Comparison of ENCODE assay signal across 8 cellular contexts in the genomic region with DNA sequence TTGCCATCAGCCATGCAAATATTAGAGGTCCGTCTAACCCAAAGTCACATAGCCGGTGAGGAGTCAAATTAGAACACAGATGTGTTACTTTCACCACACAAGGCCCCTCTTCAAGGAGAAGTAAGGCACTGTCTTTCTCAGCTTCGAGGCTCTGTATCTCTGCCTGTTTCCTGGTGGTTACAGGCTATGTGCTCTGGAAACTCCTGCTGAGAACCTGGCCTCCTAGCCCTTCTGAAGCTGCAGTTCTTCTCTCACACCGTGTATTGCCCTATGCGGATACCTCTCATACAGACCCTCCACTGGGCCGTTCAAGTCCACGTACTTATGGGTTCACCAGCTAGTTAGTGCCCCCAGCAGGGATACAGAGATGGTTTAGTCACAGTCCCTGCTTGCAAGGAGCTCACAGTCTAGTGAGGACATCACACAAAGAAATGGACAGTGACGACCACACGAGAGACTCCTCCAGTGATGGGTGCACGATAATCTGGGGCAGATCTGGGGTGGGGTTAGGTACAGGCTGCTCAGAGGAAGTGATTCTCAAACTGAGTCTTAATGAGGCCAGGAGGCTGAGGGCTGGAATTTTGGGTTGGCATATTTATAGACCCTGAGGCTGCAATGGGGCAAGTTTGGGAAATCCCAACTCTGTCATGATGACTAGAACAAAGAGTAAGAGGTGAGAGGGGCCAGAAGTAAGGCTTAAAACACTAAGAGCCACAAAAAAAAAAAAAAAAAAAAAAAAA. TPM values are rescaled to one million over a fixed set of nuclear protein-coding genes. Genes with fewer than 3 reads are reported as not detected.
DNase-seq lines count a peak whose midpoint lies in the region; ATAC-seq and TF ChIP-seq lines count a peak whose summit lies in the region.

No MANE protein-coding gene starts in this region.

- no peaks in the 10 kb centered on the region for H3K27me3 Mint-ChIP-seq in effector memory CD8-positive, alpha-beta T cell
- no peaks in the 10 kb centered on the region for H3K27me3 Mint-ChIP-seq in mesothelial cell of epicardium (ENCODE audit: low read depth)

- H3K27ac Mint-ChIP-seq in effector memory CD8-positive, alpha-beta T cell, result peak overlapping the region; percentile 71 to 95
- no peak overlapping the region for H3K27ac Mint-ChIP-seq in mesothelial cell of epicardium

- ATAC-seq in GM18505 (IDR thresholded peaks at IDR 0.05; ENCODE audit: unreplicated experiment), result peak; percentile 59
- ATAC-seq in GM21360 (IDR thresholded peaks at IDR 0.05; ENCODE audit: unreplicated experiment), result peak; percentile 50
- ATAC-seq in HG03432 (IDR thresholded peaks at IDR 0.05; ENCODE audit: unreplicated experiment), result peak; percentile 54
- ATAC-seq in effector memory CD8-positive, alpha-beta T cell (replicated peaks), result peak; percentile 91
- ATAC-seq in Right ventricle myocardium superior (ENCODE audit: poor library complexity), result no peak
- no peak for ATAC-seq in GM18519 (IDR thresholded peaks at IDR 0.05; ENCODE audit: low FRiP score, unreplicated experiment)

- no peak for TF ChIP-seq CTCF in mesothelial cell of epicardium (IDR thresholded peaks at IDR 0.05; ENCODE audit: unreplicated experiment)

- DNase-seq in effector memory CD8-positive, alpha-beta T cell, result peak in 2 of 3 experiments; percentile 28 to 29
- DNase-seq in mesothelial cell of epicardium (ENCODE audit: low spot score in 2 of 2, unreplicated experiment in 2 of 2) (no peak), NCI-H1694 (lab: John Stamatoyannopoulos, UW) (no peak), Right ventricle myocardium superior (no peak)

- intact Hi-C loops in Right ventricle myocardium superior (cut with DNase I), result no loop called here

- H3K9me3 Mint-ChIP-seq in effector memory CD8-positive, alpha-beta T cell, result no peaks in the 10 kb centered on the region
- H3K9me3 Mint-ChIP-seq in mesothelial cell of epicardium, result no peaks in the 10 kb centered on the region

- peaks cover 12 to 13% of the 10 kb centered on the region in 2 donors for H3K4me1 Mint-ChIP-seq in effector memory CD8-positive, alpha-beta T cell (ENCODE audit: low read depth in 2 of 2)
- H3K4me1 Mint-ChIP-seq in mesothelial cell of epicardium, result no peaks in the 10 kb centered on the region

- H3K36me3 Mint-ChIP-seq in effector memory CD8-positive, alpha-beta T cell (ENCODE audit: insufficient read depth), result no peaks in the 10 kb centered on the region
- peaks cover 7% of the 10 kb centered on the region for H3K36me3 Mint-ChIP-seq in mesothelial cell of epicardium

- H3K4me3 Mint-ChIP-seq in effector memory CD8-positive, alpha-beta T cell, result peak overlapping the region; percentile 20 to 41
- H3K4me3 Mint-ChIP-seq in mesothelial cell of epicardium, result no peak overlapping the region

- peak; percentile 70 for TF ChIP-seq POLR2A in GM18505 (IDR thresholded peaks at IDR 0.05; ENCODE audit: borderline replicate concordance, extremely low read depth, insufficient read depth, insufficient read length)

RNA-seq across cellular contexts. Expression of gene ELOA, which starts 22.8 kb away (rescaled TPM):
- total RNA-seq in mesothelial cell of epicardium, result 28.4 to 31.5 TPM (median 30.4 TPM) in 3 replicates
- total RNA-seq in Right ventricle myocardium superior, result 34.5 TPM

RNA-seq across cellular contexts. Expression of gene RPL11, which starts 28.8 kb away (rescaled TPM):
- total RNA-seq in mesothelial cell of epicardium, result 1,158 to 1,228 TPM (median 1,198 TPM) in 3 replicates
- total RNA-seq in Right ventricle myocardium superior, result 570 TPM

RNA-seq across cellular contexts. Expression of gene PITHD1, which starts 57.8 kb away (rescaled TPM):
- total RNA-seq in mesothelial cell of epicardium (52.1 to 53.9 TPM (median 52.7 TPM) in 3 replicates), Right ventricle myocardium superior (43.8 TPM)

Comparison
In these comparisons a context has a peak if more than half of its experiments do, and no peak if none do; other contexts are left out.
1. ATAC-seq: peak in GM18505 (single experiment), GM21360 (single experiment), HG03432 (single experiment) and effector memory CD8-positive, alpha-beta T cell (single experiment); none in Right ventricle myocardium superior (single experiment) and GM18519 (single experiment).
2. DNase-seq: peak in effector memory CD8-positive, alpha-beta T cell (2 of 3); none in mesothelial cell of epicardium (0 of 2), NCI-H1694 (single experiment) and Right ventricle myocardium superior (single experiment).